22 cellular contexts compared by ENCODE assay signal in genomic region chr10:42980553-42981357, GRCh38.
DNase-seq lines count a peak whose midpoint lies in the region; ATAC-seq and TF ChIP-seq lines count a peak whose summit lies in the region.
"Had no signal": no experiment of that assay in that cellular context is flagged by ENCODE, and none has a peak within 500 bp of the region (broad histone marks: within the 10 kb centered on the region; RNA-seq: fewer than 3 reads in every experiment).

No MANE protein-coding gene starts in this region.

- H3K9me3 Mint-ChIP-seq in activated naive CD4-positive, alpha-beta T cell treated with anti-CD3 and anti-CD28 coated beads, Interleukin-2, amount 10 ng/mL, durations not matched to agents 7 days and 5 days = no peaks in the 10 kb centered on the region
- no peaks in the 10 kb centered on the region for H3K9me3 Mint-ChIP-seq in activated T-cell treated with anti-CD3 and anti-CD28 coated beads, Interleukin-2, amount 50 U/mL, for 4 hours
- no peaks in the 10 kb centered on the region for H3K9me3 Mint-ChIP-seq in activated CD8-positive, alpha-beta T cell treated with anti-CD3 and anti-CD28 coated beads, Interleukin-2, amount 10 ng/mL, durations not matched to agents 7 days and 5 days (ENCODE audit: insufficient read depth)
- H3K9me3 Mint-ChIP-seq: naive thymus-derived CD4-positive, alpha-beta T cell had no signal

- no peaks in the 10 kb centered on the region for H3K36me3 ChIP-seq in spleen
- H3K36me3 ChIP-seq: cardiac muscle cell, suprapubic skin had no signal

- no peak for TF ChIP-seq POLR2A in spleen (IDR thresholded peaks at IDR 0.05)

- peak; percentile 19 for DNase-seq in activated naive CD4-positive, alpha-beta T cell treated with anti-CD3 and anti-CD28 coated beads, Interleukin-2, amount 10 ng/mL, durations not matched to agents 7 days and 5 days
- no peak for DNase-seq in activated naive CD4-positive, alpha-beta T cell treated with Interleukin-2 at 50 U/mL for 16 hours
- peak; percentile 4 for DNase-seq in activated T-cell treated with anti-CD3 and anti-CD28 coated beads, Interleukin-2, amount 50 U/mL, for 4 hours
- DNase-seq in mesenteric fat pad (ENCODE audit: low spot score) = peak; percentile 78
- DNase-seq in spleen = peak; percentile 65
- no peak for DNase-seq in activated CD8-positive, alpha-beta T cell treated with anti-CD3 and anti-CD28 coated beads, Interleukin-2, amount 10 ng/mL, durations not matched to agents 7 days and 5 days
- DNase-seq in stimulated activated CD4-positive, alpha-beta T cell treated with anti-CD3 and anti-CD28 coated beads, Interleukin-15, amount 100 ng/mL, for 24 hours = no peak
- no peak for DNase-seq in SIG-M5 treated with dmso at 0.1 percent for 504 hours (lab: John Stamatoyannopoulos, UW; ENCODE audit: unreplicated experiment)
- DNase-seq: activated CD4-positive, alpha-beta T cell treated with anti-CD3 and anti-CD28 coated beads, Interleukin-2, amount 50 U/mL, for 48 hours; activated effector memory CD4-positive, alpha-beta T cell treated with Interleukin-2 at 50 U/mL for 16 hours; amygdala; foreskin melanocyte; KG1; mesenchymal stem cell; MV-4-11; NCI-H2029 treated with DMSO at 0.1 percent for 48 hours; NCI-H345; PC-9 had no signal

- no peak overlapping the region for H3K4me3 ChIP-seq in spleen
- H3K4me3 ChIP-seq: cardiac muscle cell, PC-9, suprapubic skin had no signal

- H3K27ac Mint-ChIP-seq in activated naive CD4-positive, alpha-beta T cell treated with anti-CD3 and anti-CD28 coated beads, Interleukin-2, amount 10 ng/mL, durations not matched to agents 7 days and 5 days = no peak overlapping the region
- H3K27ac Mint-ChIP-seq in activated CD8-positive, alpha-beta T cell treated with anti-CD3 and anti-CD28 coated beads, Interleukin-2, amount 10 ng/mL, durations not matched to agents 7 days and 5 days = no peak overlapping the region

- no peaks in the 10 kb centered on the region for H3K9me3 ChIP-seq in spleen
- H3K9me3 ChIP-seq: suprapubic skin had no signal

- POLR2A ChIA-PET in activated CD8-positive, alpha-beta T cell treated with anti-CD3 and anti-CD28 coated beads, Interleukin-2, amount 10 ng/mL, durations not matched to agents 7 days and 5 days (lab: Charles Lee) = no interaction called here

- WGBS in spleen, 5 donors = 82 to 94% (median 86%) methylated on average over 9 to 15 of the region's 15 CpGs

- H3K4me1 Mint-ChIP-seq in activated naive CD4-positive, alpha-beta T cell treated with anti-CD3 and anti-CD28 coated beads, Interleukin-2, amount 10 ng/mL, durations not matched to agents 7 days and 5 days = peaks cover 5% of the 10 kb centered on the region
- H3K4me1 Mint-ChIP-seq in activated T-cell treated with anti-CD3 and anti-CD28 coated beads, Interleukin-2, amount 50 U/mL, for 4 hours (ENCODE audit: low read depth) = no peaks in the 10 kb centered on the region
- peaks cover 5% of the 10 kb centered on the region for H3K4me1 Mint-ChIP-seq in activated CD8-positive, alpha-beta T cell treated with anti-CD3 and anti-CD28 coated beads, Interleukin-2, amount 10 ng/mL, durations not matched to agents 7 days and 5 days (ENCODE audit: low read depth)

- H3K27me3 Mint-ChIP-seq in activated naive CD4-positive, alpha-beta T cell treated with anti-CD3 and anti-CD28 coated beads, Interleukin-2, amount 10 ng/mL, durations not matched to agents 7 days and 5 days = peaks cover 11% of the 10 kb centered on the region
- peaks cover 2% of the 10 kb centered on the region for H3K27me3 Mint-ChIP-seq in activated T-cell treated with anti-CD3 and anti-CD28 coated beads, Interleukin-2, amount 50 U/mL, for 4 hours (ENCODE audit: low read depth)
- H3K27me3 Mint-ChIP-seq in activated CD8-positive, alpha-beta T cell treated with anti-CD3 and anti-CD28 coated beads, Interleukin-2, amount 10 ng/mL, durations not matched to agents 7 days and 5 days (ENCODE audit: low read depth) = no peaks in the 10 kb centered on the region
- H3K27me3 Mint-ChIP-seq: naive thymus-derived CD4-positive, alpha-beta T cell had no signal

- H3K36me3 Mint-ChIP-seq in activated naive CD4-positive, alpha-beta T cell treated with anti-CD3 and anti-CD28 coated beads, Interleukin-2, amount 10 ng/mL, durations not matched to agents 7 days and 5 days = no peaks in the 10 kb centered on the region
- H3K36me3 Mint-ChIP-seq in activated T-cell treated with anti-CD3 and anti-CD28 coated beads, Interleukin-2, amount 50 U/mL, for 4 hours (ENCODE audit: insufficient read depth) = no peaks in the 10 kb centered on the region
- H3K36me3 Mint-ChIP-seq in activated CD8-positive, alpha-beta T cell treated with anti-CD3 and anti-CD28 coated beads, Interleukin-2, amount 10 ng/mL, durations not matched to agents 7 days and 5 days (ENCODE audit: low read depth) = no peaks in the 10 kb centered on the region
- H3K36me3 Mint-ChIP-seq: naive thymus-derived CD4-positive, alpha-beta T cell had no signal

- no peaks in the 10 kb centered on the region for H3K4me1 ChIP-seq in spleen

- no peaks in the 10 kb centered on the region for H3K27me3 ChIP-seq in spleen (replicated peaks in 1 of 7)
- H3K27me3 ChIP-seq: cardiac muscle cell, suprapubic skin had no signal

- TF ChIP-seq CTCF in spleen (IDR thresholded peaks at IDR 0.05 in 8 of 11, conservative IDR thresholded peaks at IDR 0.05 in 3 of 11) = no peak

- intact Hi-C loops in spleen (cut with DNase I; ENCODE audit: low total_unique reads) = no loop called here

- no peak overlapping the region for H3K4me3 Mint-ChIP-seq in activated naive CD4-positive, alpha-beta T cell treated with anti-CD3 and anti-CD28 coated beads, Interleukin-2, amount 10 ng/mL, durations not matched to agents 7 days and 5 days
- no peak overlapping the region for H3K4me3 Mint-ChIP-seq in activated T-cell treated with anti-CD3 and anti-CD28 coated beads, Interleukin-2, amount 50 U/mL, for 4 hours
- H3K4me3 Mint-ChIP-seq in activated CD8-positive, alpha-beta T cell treated with anti-CD3 and anti-CD28 coated beads, Interleukin-2, amount 10 ng/mL, durations not matched to agents 7 days and 5 days = no peak overlapping the region
- H3K4me3 Mint-ChIP-seq: naive thymus-derived CD4-positive, alpha-beta T cell had no signal

- no peak for ATAC-seq in activated T-cell treated with anti-CD3 and anti-CD28 coated beads, Interleukin-2, amount 50 U/mL, for 4 hours
- ATAC-seq in activated CD8-positive, alpha-beta T cell treated with anti-CD3 and anti-CD28 coated beads, Interleukin-2, amount 10 ng/mL, durations not matched to agents 7 days and 5 days = no peak
- ATAC-seq: HCT116; naive thymus-derived CD4-positive, alpha-beta T cell had no signal

- H3K27ac ChIP-seq in spleen = no peak overlapping the region
- H3K27ac ChIP-seq: cardiac muscle cell, PC-9, suprapubic skin had no signal

- CTCF ChIA-PET in activated naive CD4-positive, alpha-beta T cell treated with anti-CD3 and anti-CD28 coated beads, Interleukin-2, amount 10 ng/mL, durations not matched to agents 7 days and 5 days (lab: Charles Lee) = no interaction called here
- CTCF ChIA-PET in activated CD8-positive, alpha-beta T cell treated with anti-CD3 and anti-CD28 coated beads, Interleukin-2, amount 10 ng/mL, durations not matched to agents 7 days and 5 days (lab: Charles Lee) = no interaction called here

Comparison
In these comparisons a context has a peak if more than half of its experiments do, and no peak if none do; other contexts are left out.
1. DNase-seq: peak in activated naive CD4-positive, alpha-beta T cell treated with anti-CD3 and anti-CD28 coated beads, Interleukin-2, amount 10 ng/mL, durations not matched to agents 7 days and 5 days (single experiment), activated T-cell treated with anti-CD3 and anti-CD28 coated beads, Interleukin-2, amount 50 U/mL, for 4 hours (single experiment), mesenteric fat pad (single experiment) and spleen (single experiment); none in activated naive CD4-positive, alpha-beta T cell treated with Interleukin-2 at 50 U/mL for 16 hours (single experiment), activated CD8-positive, alpha-beta T cell treated with anti-CD3 and anti-CD28 coated beads, Interleukin-2, amount 10 ng/mL, durations not matched to agents 7 days and 5 days (single experiment), stimulated activated CD4-positive, alpha-beta T cell treated with anti-CD3 and anti-CD28 coated beads, Interleukin-15, amount 100 ng/mL, for 24 hours (single experiment) and SIG-M5 treated with dmso at 0.1 percent for 504 hours (single experiment).